In genomic region chr10:118721005-118721876, GRCh38 we compare ENCODE assay signal across 8 cellular contexts. TPM values are rescaled to one million over a fixed set of nuclear protein-coding genes. Genes with fewer than 3 reads are reported as not detected.
DNase-seq lines count a peak whose midpoint lies in the region; ATAC-seq and TF ChIP-seq lines count a peak whose summit lies in the region.

No MANE protein-coding gene starts in this region.

- H3K9me3 ChIP-seq in AG04450 (ENCODE audit: control insufficient read depth, insufficient read depth, low read length) (no peaks in the 10 kb centered on the region), tibial nerve (no peaks in the 10 kb centered on the region)
- H3K9me3 ChIP-seq in naive thymus-derived CD4-positive, alpha-beta T cell (ENCODE audit: control insufficient read depth in 2 of 3, low read length in 3 of 3) = no peaks in the 10 kb centered on the region

- H3K36me3 Mint-ChIP-seq in effector memory CD8-positive, alpha-beta T cell (ENCODE audit: insufficient read depth) = no peaks in the 10 kb centered on the region
- peaks cover 0 to 14% (median 6%) of the 10 kb centered on the region in 5 donors for H3K36me3 Mint-ChIP-seq in naive thymus-derived CD4-positive, alpha-beta T cell

- H3K4me3 ChIP-seq in AG04450 (ENCODE audit: low read depth, low read length) = no peak overlapping the region
- H3K4me3 ChIP-seq in GM12864 (ENCODE audit: low read depth, low read length) = no peak overlapping the region
- no peak overlapping the region for H3K4me3 ChIP-seq in naive thymus-derived CD4-positive, alpha-beta T cell (ENCODE audit: low read length)
- H3K4me3 ChIP-seq in tibial nerve = no peak overlapping the region

- H3K9me3 Mint-ChIP-seq in effector memory CD8-positive, alpha-beta T cell = no peaks in the 10 kb centered on the region
- no peaks in the 10 kb centered on the region for H3K9me3 Mint-ChIP-seq in naive thymus-derived CD4-positive, alpha-beta T cell

- H3K4me1 ChIP-seq in naive thymus-derived CD4-positive, alpha-beta T cell (ENCODE audit: control insufficient read depth in 2 of 2, insufficient read depth in 2 of 2, low read length in 2 of 2) = peaks cover 0 to 8% of the 10 kb centered on the region in 2 donors
- H3K4me1 ChIP-seq in tibial nerve = peaks cover 0 to 17% (median 4%) of the 10 kb centered on the region in 4 donors

- H3K27ac ChIP-seq in AG04450 (ENCODE audit: low read depth, low read length) (no peak overlapping the region), tibial nerve (no peak overlapping the region)
- no peak overlapping the region for H3K27ac ChIP-seq in naive thymus-derived CD4-positive, alpha-beta T cell (ENCODE audit: low read depth, low read length)

- DNase-seq in AG04450 (ENCODE audit: low read depth, low spot score) (peak; percentile 33), GM12864 (ENCODE audit: low read depth) (no peak), NCI-H1092 (lab: John Stamatoyannopoulos, UW) (peak; percentile 11), tibial nerve (ENCODE audit: low spot score in 2 of 2) (peak; percentile 46 to 98)
- peak; percentile 32 to 81 for DNase-seq in activated CD4-positive, alpha-beta T cell treated with anti-CD3 and anti-CD28 coated beads for 4 hours
- DNase-seq in effector memory CD8-positive, alpha-beta T cell = peak; percentile 59 to 70 (median 65)
- peak; percentile 15 to 75 (median 64) for DNase-seq in naive thymus-derived CD4-positive, alpha-beta T cell

- H3K4me3 Mint-ChIP-seq in effector memory CD8-positive, alpha-beta T cell = no peak overlapping the region
- no peak overlapping the region for H3K4me3 Mint-ChIP-seq in naive thymus-derived CD4-positive, alpha-beta T cell

- TF ChIP-seq CTCF in AG04450 (IDR thresholded peaks at IDR 0.05; ENCODE audit: low read depth, low read length) (peak; percentile 79), GM12864 (IDR thresholded peaks at IDR 0.05; ENCODE audit: low read depth, low read length, missing control alignments) (peak; percentile 53), tibial nerve (IDR thresholded peaks at IDR 0.05) (peak; percentile 80 to 93 (median 81))

- no peak overlapping the region for H3K27ac Mint-ChIP-seq in effector memory CD8-positive, alpha-beta T cell
- H3K27ac Mint-ChIP-seq in naive thymus-derived CD4-positive, alpha-beta T cell = peak overlapping the region in 2 of 9 donors; percentile 21 to 29

- H3K4me1 Mint-ChIP-seq in effector memory CD8-positive, alpha-beta T cell (ENCODE audit: low read depth in 2 of 2) = peaks cover 5 to 8% of the 10 kb centered on the region in 2 donors
- peaks cover 6 to 40% (median 27%) of the 10 kb centered on the region in 7 donors for H3K4me1 Mint-ChIP-seq in naive thymus-derived CD4-positive, alpha-beta T cell

- no peak for TF ChIP-seq POLR2A in tibial nerve (IDR thresholded peaks at IDR 0.05)

- CTCF ChIA-PET in AG04450 (lab: Charles Lee) = interaction anchor here (0.6 to 7.0 kb wide), 22 partner anchors 9 to 590 kb away, joined by 3 to 175 read pairs (median 4); no protein-coding TSS in a partner anchor
- CTCF ChIA-PET in naive thymus-derived CD4-positive, alpha-beta T cell (lab: Charles Lee) = interaction anchor here (0.5 to 3.7 kb wide), 11 partner anchors 11 to 661 kb away, joined by 3 to 105 read pairs (median 3); no protein-coding TSS in a partner anchor

- POLR2A ChIA-PET in AG04450 (lab: Yijun Ruan, JAX) = interaction anchor here (0.6 kb wide), 1 partner anchor 34 kb away, joined by 3 read pairs; the partner anchor contains the start of gene CACUL1
- POLR2A ChIA-PET in naive thymus-derived CD4-positive, alpha-beta T cell (lab: Charles Lee) = interaction anchor here (0.8 kb wide), 1 partner anchor 152 kb away, joined by 3 read pairs; no protein-coding TSS in a partner anchor

- intact Hi-C loops in naive thymus-derived CD4-positive, alpha-beta T cell (cut with micrococcal nuclease) = loop anchor here (1.0 to 2.0 kb wide), 7 partner anchors 14 to 153 kb away; no protein-coding TSS in a partner anchor

- H3K27me3 ChIP-seq in AG04450 (ENCODE audit: control insufficient read depth, insufficient read depth, low read length) = no peaks in the 10 kb centered on the region
- no peaks in the 10 kb centered on the region for H3K27me3 ChIP-seq in naive thymus-derived CD4-positive, alpha-beta T cell (ENCODE audit: control insufficient read depth in 2 of 2, insufficient read depth in 2 of 2, low read length in 2 of 2)
- no peaks in the 10 kb centered on the region for H3K27me3 ChIP-seq in tibial nerve

- ATAC-seq in effector memory CD8-positive, alpha-beta T cell (replicated peaks) = peak; percentile 68
- ATAC-seq in naive thymus-derived CD4-positive, alpha-beta T cell = peak; percentile 78
- ATAC-seq in HG03095 (IDR thresholded peaks at IDR 0.05; ENCODE audit: unreplicated experiment) = no peak

- no peaks in the 10 kb centered on the region for H3K27me3 Mint-ChIP-seq in effector memory CD8-positive, alpha-beta T cell
- no peaks in the 10 kb centered on the region for H3K27me3 Mint-ChIP-seq in naive thymus-derived CD4-positive, alpha-beta T cell

- no peaks in the 10 kb centered on the region for H3K36me3 ChIP-seq in naive thymus-derived CD4-positive, alpha-beta T cell (ENCODE audit: control insufficient read depth in 2 of 3, insufficient read depth in 3 of 3, low read length in 3 of 3)
- peaks cover 0 to 9% (median 0%) of the 10 kb centered on the region in 3 donors for H3K36me3 ChIP-seq in tibial nerve

- 41 to 42% methylated on average over 5 of the region's 5 CpGs for WGBS in tibial nerve, 2 donors

- no peak for TF ChIP-seq EP300 in tibial nerve (IDR thresholded peaks at IDR 0.05)

RNA-seq across cellular contexts. Expression of gene CACUL1, which starts 33.5 kb away (rescaled TPM):
- polyA plus RNA-seq in AG04450 (2011; rRNA removed) = 12.4 and 15.3 TPM in 2 replicates
- polyA minus RNA-seq in AG04450 (2011; rRNA and poly(A)+ RNA removed) = 23.8 and 32.5 TPM in 2 replicates
- 10 to 100 TPM; 28.0 to 66.6 (median 34.3) TPM for total RNA-seq in naive thymus-derived CD4-positive, alpha-beta T cell
- 10 to 100 TPM; 20.0 to 24.1 TPM for polyA plus RNA-seq in naive thymus-derived CD4-positive, alpha-beta T cell
- total RNA-seq in tibial nerve = 10 to 100 TPM; 24.0 to 45.7 (median 26.4) TPM
